Comparison of ENCODE assay signal across 12 cellular contexts in the genomic region with DNA sequence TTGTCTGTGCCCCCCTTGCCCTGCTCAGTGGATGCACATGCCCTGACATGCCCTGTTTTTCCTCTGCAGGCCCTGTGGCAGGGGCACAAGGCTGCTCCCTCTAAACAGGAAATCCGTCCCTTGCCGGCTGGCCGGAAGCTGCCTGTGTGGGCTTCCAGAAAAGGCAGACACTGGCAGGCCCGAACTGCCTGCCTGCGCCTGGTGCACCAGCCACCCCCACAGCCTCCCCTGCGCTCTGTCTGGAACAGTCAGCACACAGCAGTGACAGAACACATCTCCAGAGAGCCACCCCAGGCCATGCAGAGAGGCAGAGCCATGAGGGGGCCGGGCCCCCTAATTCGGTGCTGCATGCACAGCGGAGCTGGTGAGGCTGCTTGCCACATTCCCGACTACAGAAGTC. TPM values are rescaled to one million over a fixed set of nuclear protein-coding genes. Genes with fewer than 3 reads are reported as not detected.
DNase-seq lines count a peak whose midpoint lies in the region; ATAC-seq and TF ChIP-seq lines count a peak whose summit lies in the region.
"Had no signal": no experiment of that assay in that cellular context is flagged by ENCODE, and none has a peak within 500 bp of the region (broad histone marks: within the 10 kb centered on the region; RNA-seq: fewer than 3 reads in every experiment).

No MANE protein-coding gene starts in this region.

- no peaks in the 10 kb centered on the region for H3K36me3 Mint-ChIP-seq in activated CD4-positive, alpha-beta T cell treated with anti-CD3 and anti-CD28 coated beads for 36 hours (ENCODE audit: low read depth)
- H3K36me3 Mint-ChIP-seq: stimulated activated naive B cell treated with anti-CD40 and anti-IgM and Interleukin-4, amounts not matched to agents 10 μg/mL and 1 μg/mL and 100 μg/mL, for 72 hours had no signal

- POLR2A ChIA-PET in activated CD4-positive, alpha-beta T cell treated with anti-CD3 and anti-CD28 coated beads for 36 hours (lab: Charles Lee), result no interaction called here

- H3K27me3 Mint-ChIP-seq in activated CD4-positive, alpha-beta T cell treated with anti-CD3 and anti-CD28 coated beads for 36 hours, result no peaks in the 10 kb centered on the region

- H3K27ac Mint-ChIP-seq in activated CD4-positive, alpha-beta T cell treated with anti-CD3 and anti-CD28 coated beads for 36 hours, result peak overlapping the region; percentile 67
- H3K27ac Mint-ChIP-seq: stimulated activated naive B cell treated with anti-CD40 and anti-IgM and Interleukin-4, amounts not matched to agents 10 μg/mL and 1 μg/mL and 100 μg/mL, for 72 hours had no signal

- CTCF ChIA-PET in activated CD4-positive, alpha-beta T cell treated with anti-CD3 and anti-CD28 coated beads for 36 hours (lab: Charles Lee), result interaction anchor here (0.5 to 2.7 kb wide), 9 partner anchors 11 to 343 kb away, joined by 3 to 9 read pairs (median 3); no protein-coding TSS in a partner anchor

- no peak for TF ChIP-seq CTCF in left lung (IDR thresholded peaks at IDR 0.05)
- no peak for TF ChIP-seq CTCF in suprapubic skin (IDR thresholded peaks at IDR 0.05)

- peak; percentile 60 for DNase-seq in activated CD4-positive, alpha-beta T cell treated with anti-CD3 and anti-CD28 coated beads for 36 hours
- no peak for DNase-seq in activated CD4-positive, alpha-beta T cell treated with anti-CD3 and anti-CD28 coated beads, Interleukin-2, amount 50 U/mL, for 4 hours
- peak; percentile 14 for DNase-seq in activated gamma-delta T cell treated with Interleukin-2 at 50 U/mL for 16 hours
- no peak for DNase-seq in left lung
- DNase-seq in superior temporal gyrus (ENCODE audit: extremely low spot score), result peak; percentile 33
- no peak for DNase-seq in suprapubic skin (ENCODE audit: low spot score in 2 of 2)
- DNase-seq in NCI-H128 (lab: John Stamatoyannopoulos, UW; ENCODE audit: unreplicated experiment), result no peak
- DNase-seq: activated CD4-positive, CD25-positive, alpha-beta regulatory T cell treated with anti-CD3 and anti-CD28 coated beads, Interleukin-2, amount 50 U/mL, for 72 hours; stimulated activated naive B cell treated with anti-CD40 and anti-IgM and Interleukin-4, amounts not matched to agents 10 μg/mL and 1 μg/mL and 100 μg/mL, for 72 hours had no signal

- H3K4me3 ChIP-seq in left lung (no peak overlapping the region), suprapubic skin (no peak overlapping the region)
- H3K4me3 ChIP-seq: A549 had no signal

- no peaks in the 10 kb centered on the region for H3K9me3 Mint-ChIP-seq in activated CD4-positive, alpha-beta T cell treated with anti-CD3 and anti-CD28 coated beads for 36 hours (ENCODE audit: low read depth)
- H3K9me3 Mint-ChIP-seq: stimulated activated naive B cell treated with anti-CD40 and anti-IgM and Interleukin-4, amounts not matched to agents 10 μg/mL and 1 μg/mL and 100 μg/mL, for 72 hours had no signal

- H3K36me3 ChIP-seq in left lung (no peaks in the 10 kb centered on the region), suprapubic skin (no peaks in the 10 kb centered on the region)

- TF ChIP-seq POLR2A in suprapubic skin (IDR thresholded peaks at IDR 0.05), result no peak

- peaks cover 0 to 9% of the 10 kb centered on the region in 2 donors for H3K4me1 ChIP-seq in left lung
- H3K4me1 ChIP-seq in suprapubic skin, result peaks cover 8% of the 10 kb centered on the region
- H3K4me1 ChIP-seq: A549 had no signal

- no peak for TF ChIP-seq EP300 in suprapubic skin (IDR thresholded peaks at IDR 0.05)

- peaks cover 31% of the 10 kb centered on the region for H3K4me1 Mint-ChIP-seq in activated CD4-positive, alpha-beta T cell treated with anti-CD3 and anti-CD28 coated beads for 36 hours

- no peak overlapping the region for H3K27ac ChIP-seq in left lung
- H3K27ac ChIP-seq in suprapubic skin, result no peak overlapping the region
- H3K27ac ChIP-seq: A549 had no signal

- H3K4me3 Mint-ChIP-seq in activated CD4-positive, alpha-beta T cell treated with anti-CD3 and anti-CD28 coated beads for 36 hours, result no peak overlapping the region
- H3K4me3 Mint-ChIP-seq: stimulated activated naive B cell treated with anti-CD40 and anti-IgM and Interleukin-4, amounts not matched to agents 10 μg/mL and 1 μg/mL and 100 μg/mL, for 72 hours had no signal

- H3K27me3 ChIP-seq in left lung, result peaks cover 0 to 4% of the 10 kb centered on the region in 2 donors
- peaks cover 10% of the 10 kb centered on the region for H3K27me3 ChIP-seq in suprapubic skin

- H3K9me3 ChIP-seq in left lung (no peaks in the 10 kb centered on the region), suprapubic skin (no peaks in the 10 kb centered on the region)
- H3K9me3 ChIP-seq: A549 had no signal

- 29% methylated on average over 7 of the region's 10 CpGs for WGBS in suprapubic skin

- intact Hi-C loops in activated CD4-positive, alpha-beta T cell treated with anti-CD3 and anti-CD28 coated beads for 36 hours (cut with DNase I, micrococcal nuclease), result loop anchor here in 1 of 2 experiments (2.0 kb wide), 1 partner anchor 451 kb away; no protein-coding TSS in a partner anchor
- intact Hi-C loops in left lung (cut with DNase I), result loop anchor here in 1 of 2 donors (5.0 to 10.0 kb wide), 2 partner anchors 66 to 339 kb away; no protein-coding TSS in a partner anchor

- ATAC-seq in activated CD4-positive, alpha-beta T cell treated with anti-CD3 and anti-CD28 coated beads for 36 hours, result peak; percentile 79
- ATAC-seq in left lung (peak; percentile 29), HG02763 (IDR thresholded peaks at IDR 0.05; ENCODE audit: unreplicated experiment) (no peak)

RNA-seq across cellular contexts. Expression of gene LOXHD1, which starts 33.5 kb away (rescaled TPM):
- total RNA-seq in activated CD4-positive, alpha-beta T cell treated with anti-CD3 and anti-CD28 coated beads for 36 hours, result under 1 TPM; 0.05 to 0.07 TPM
- total RNA-seq in left lung, result under 1 TPM; 0.52 to 0.76 TPM
- total RNA-seq in suprapubic skin, result under 1 TPM in 3 of 4 donors, not detected in 1; 0.16 to 0.30 (median 0.18) TPM
- total RNA-seq: fibroblast of lung had no signal

Comparison
In these comparisons a context has a peak if more than half of its experiments do, and no peak if none do; other contexts are left out.
1. DNase-seq: peak in activated CD4-positive, alpha-beta T cell treated with anti-CD3 and anti-CD28 coated beads for 36 hours (single experiment), activated gamma-delta T cell treated with Interleukin-2 at 50 U/mL for 16 hours (single experiment) and superior temporal gyrus (single experiment); none in activated CD4-positive, alpha-beta T cell treated with anti-CD3 and anti-CD28 coated beads, Interleukin-2, amount 50 U/mL, for 4 hours (0 of 2), left lung (0 of 2), suprapubic skin (0 of 2) and NCI-H128 (single experiment).